In the genomic region with DNA sequence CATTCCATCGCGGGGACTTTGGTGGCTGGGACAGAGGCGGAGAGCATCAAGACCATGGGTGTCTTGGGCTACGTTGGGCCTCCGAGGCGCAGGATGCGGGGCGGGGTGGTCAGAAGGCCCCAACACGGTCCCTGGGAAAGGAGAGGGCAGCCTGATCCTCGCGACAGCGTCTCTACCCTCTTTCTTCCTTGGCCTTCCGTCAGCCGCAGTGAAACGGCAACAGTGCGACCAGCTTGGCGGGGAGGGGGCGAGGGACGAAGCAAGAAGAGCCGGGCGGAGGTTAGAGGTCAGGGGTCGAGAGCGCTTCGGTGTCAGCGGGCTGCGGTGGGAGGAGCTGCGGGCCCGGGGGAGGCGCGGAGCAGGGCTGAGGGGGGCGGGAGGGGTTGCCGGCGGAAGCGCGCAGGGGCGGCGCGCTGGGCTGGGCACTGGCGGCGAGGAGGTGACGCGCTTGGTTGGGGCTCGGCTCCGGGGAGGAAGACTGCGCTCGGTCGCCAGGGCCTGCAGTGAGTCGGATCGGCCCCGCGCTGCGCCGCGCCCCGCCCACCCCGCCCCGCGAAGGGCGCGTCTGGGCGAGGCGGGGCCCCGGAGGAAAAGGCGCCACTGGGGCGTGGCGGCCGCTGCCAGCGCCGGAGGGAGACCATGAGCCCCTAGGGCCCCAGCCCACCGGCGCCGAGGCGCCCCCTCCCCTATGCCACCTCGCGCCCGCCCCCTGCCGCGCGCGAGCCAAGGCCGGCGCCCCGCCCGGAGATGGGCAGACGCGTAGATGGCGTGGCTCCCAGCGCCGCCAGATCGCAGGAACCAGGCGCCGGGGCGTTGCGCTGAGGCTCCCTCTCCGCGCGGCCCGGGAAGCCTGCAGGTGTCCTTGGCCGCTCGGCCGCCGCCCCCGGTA, we compare ENCODE assay signal across 8 cellular contexts. TPM values are rescaled to one million over a fixed set of nuclear protein-coding genes. Genes with fewer than 3 reads are reported as not detected.
A peak's percentile ranks its signal among the peaks of the same experiment; 100 is the strongest.
DNase-seq lines count a peak whose midpoint lies in the region; ATAC-seq, FAIRE-seq and TF ChIP-seq lines count a peak whose summit lies in the region.

KCNC4 (plus strand) TSS at position 600 of the 889 bp plus-strand sequence. CDS start 1,186 bp downstream, outside the sequence.

- intact Hi-C loops in right cardiac atrium (cut with DNase I) = loop anchor here (2.0 to 10.0 kb wide), 5 partner anchors 102 to 285 kb away; partner anchors contain the start of gene LAMTOR5 (in 1 of the 4)

- FAIRE-seq in urothelium cell line (lab: Jason Lieb, UNC) = peak; percentile 88

- H3K4me1 Mint-ChIP-seq in T-helper 2 cell treated with Interferon-gamma antibody and Interleukin-4, amounts not matched to agents 5 μg/mL and 100 μg/mL, for 36 hours (ENCODE audit: low read depth) = peaks cover 42% of the 10 kb centered on the region

- no peaks in the 10 kb centered on the region for H3K27me3 ChIP-seq in right cardiac atrium (ENCODE audit: control insufficient read depth, insufficient read depth)

- H3K27ac Mint-ChIP-seq in T-helper 2 cell treated with Interferon-gamma antibody and Interleukin-4, amounts not matched to agents 5 μg/mL and 100 μg/mL, for 36 hours = peak within 1 kb of the TSS; percentile 94

- DNase-seq in NCI-H1105 treated with DMSO at 0.1 percent for 48 hours (lab: John Stamatoyannopoulos, UW) (peak; percentile 82), anterior cingulate cortex (lab: John Stamatoyannopoulos, UW) (peak in 52 of 58 donors; percentile 42 to 86 (median 68)), right cardiac atrium (peak; percentile 93 to 97 (median 97)), putamen (ENCODE audit: low spot score) (peak; percentile 65), urothelium cell line (ENCODE audit: low spot score) (peak; percentile 97)
- DNase-seq in T-helper 2 cell treated with Interferon-gamma antibody and Interleukin-4, amounts not matched to agents 5 μg/mL and 100 μg/mL, for 36 hours (ENCODE audit: low spot score) = peak; percentile 90

- H3K27me3 Mint-ChIP-seq in T-helper 2 cell treated with Interferon-gamma antibody and Interleukin-4, amounts not matched to agents 5 μg/mL and 100 μg/mL, for 36 hours (ENCODE audit: low read depth) = peaks cover 6% of the 10 kb centered on the region

- H3K4me3 Mint-ChIP-seq in T-helper 2 cell treated with Interferon-gamma antibody and Interleukin-4, amounts not matched to agents 5 μg/mL and 100 μg/mL, for 36 hours = peak within 1 kb of the TSS; percentile 88

- peaks cover 4% of the 10 kb centered on the region for H3K4me1 ChIP-seq in right cardiac atrium (ENCODE audit: control insufficient read depth, insufficient read depth, low read length)

- no peaks in the 10 kb centered on the region for H3K9me3 ChIP-seq in right cardiac atrium (ENCODE audit: control insufficient read depth, low read length)

- peak within 1 kb of the TSS; percentile 42 for H3K4me3 ChIP-seq in GM12875 (ENCODE audit: low read depth, low read length)
- H3K4me3 ChIP-seq in right cardiac atrium (ENCODE audit: low read length) = peak within 1 kb of the TSS; percentile 65

- 2% methylated on average over 100 of the region's 103 CpGs for WGBS in right cardiac atrium

- peaks cover 3% of the 10 kb centered on the region for H3K36me3 Mint-ChIP-seq in T-helper 2 cell treated with Interferon-gamma antibody and Interleukin-4, amounts not matched to agents 5 μg/mL and 100 μg/mL, for 36 hours (ENCODE audit: low read depth)

- TF ChIP-seq CTCF in GM12875 (IDR thresholded peaks at IDR 0.05; ENCODE audit: borderline replicate concordance, insufficient read depth, low read depth, low read length) = no peak

- ATAC-seq in HG02678 (IDR thresholded peaks at IDR 0.05; ENCODE audit: unreplicated experiment) = peak; percentile 90
- ATAC-seq in right cardiac atrium = peak; percentile 95

- peak within 1 kb of the TSS; percentile 81 for H3K27ac ChIP-seq in right cardiac atrium (ENCODE audit: low read length)

- H3K9me3 Mint-ChIP-seq in T-helper 2 cell treated with Interferon-gamma antibody and Interleukin-4, amounts not matched to agents 5 μg/mL and 100 μg/mL, for 36 hours = no peaks in the 10 kb centered on the region

RNA-seq across cellular contexts. Expression of gene KCNC4, which starts in this region (rescaled TPM):
- 1 to 10 TPM; 6.5 to 8.5 (median 7.0) TPM for total RNA-seq in right cardiac atrium
- 4.1 TPM for polyA plus RNA-seq in right cardiac atrium

Comparison
In these comparisons a context has a peak if more than half of its experiments do, and no peak if none do; other contexts are left out.
1. Peak in every context shown above with its lines: DNase-seq, ATAC-seq, H3K4me3 ChIP-seq and H3K27ac ChIP-seq.